14 cellular contexts compared by ENCODE assay signal in the genomic region with DNA sequence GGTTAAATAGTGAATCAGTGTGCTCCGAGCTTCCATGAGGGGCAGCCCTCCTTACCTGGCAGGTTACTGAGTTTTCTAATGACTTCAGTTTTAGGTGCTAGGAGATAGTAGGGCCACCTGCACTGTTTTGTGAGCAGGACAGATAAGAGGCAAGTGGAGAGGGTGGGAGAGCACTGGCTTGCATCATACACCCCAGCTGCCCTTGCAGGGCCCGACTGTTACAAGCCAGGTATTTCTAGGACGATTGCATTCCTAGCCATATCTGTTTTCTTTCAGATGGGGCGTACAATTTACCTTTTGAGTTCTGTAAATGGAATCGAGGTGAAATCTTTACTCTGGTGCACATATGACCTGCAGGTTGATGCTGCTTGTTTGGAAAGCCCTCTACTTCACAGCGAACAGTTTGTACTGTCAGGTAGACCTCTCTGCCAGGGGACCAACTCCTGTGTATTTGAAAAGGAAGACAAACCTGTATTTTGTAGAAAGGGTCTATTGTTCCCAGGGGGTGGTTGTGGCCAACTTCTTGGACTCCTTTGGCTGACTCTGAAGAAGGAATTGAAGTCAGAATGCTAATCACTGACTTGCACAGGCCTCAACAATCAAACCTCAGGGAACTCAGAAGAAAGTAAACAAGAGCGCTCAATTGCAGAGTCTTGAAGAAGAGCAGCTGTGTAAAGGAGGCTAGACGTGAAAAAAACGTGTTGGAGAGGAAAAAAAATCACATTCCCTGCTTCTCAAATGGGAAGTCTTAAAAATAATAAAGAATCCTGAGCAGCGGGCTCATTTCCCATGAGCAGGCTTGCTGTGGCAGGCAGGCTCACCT. TPM values are rescaled to one million over a fixed set of nuclear protein-coding genes. Genes with fewer than 3 reads are reported as not detected.
DNase-seq lines count a peak whose midpoint lies in the region; ATAC-seq lines count a peak whose summit lies in the region.
"Had no signal": no experiment of that assay in that cellular context is flagged by ENCODE, and none has a peak within 500 bp of the region (broad histone marks: within the 10 kb centered on the region; RNA-seq: fewer than 3 reads in every experiment).

No MANE protein-coding gene starts in this region.

- H3K9me3 ChIP-seq in iPS-20b (ENCODE audit: insufficient read depth, low read depth, low read length): no peaks in the 10 kb centered on the region
- H3K9me3 ChIP-seq: vagina had no signal

- H3K4me1 ChIP-seq in iPS-20b (ENCODE audit: insufficient read depth, low read length): peaks cover 21% of the 10 kb centered on the region; the same call in 1 of the 2 replicates
- peaks cover 40% of the 10 kb centered on the region for H3K4me1 ChIP-seq in rectal smooth muscle tissue (ENCODE audit: control insufficient read depth, insufficient read depth, low read length)

- peak; percentile 9 for DNase-seq in HT-29 (ENCODE audit: low spot score)
- DNase-seq in SKM-1 treated with dmso at 0.1 percent for 144 hours (lab: John Stamatoyannopoulos, UW; ENCODE audit: unreplicated experiment): no peak
- no peak for DNase-seq in SW 1271 (lab: John Stamatoyannopoulos, UW)
- DNase-seq: activated T-cell treated with anti-CD3 and anti-CD28 coated beads, Interleukin-2, amount 50 U/mL, for 4 hours; C1 segment of cervical spinal cord; GM23248; Karpas-422; NCI-H446 treated with DMSO at 0.1 percent for 48 hours had no signal

- H3K36me3 ChIP-seq in iPS-20b (ENCODE audit: insufficient read depth, low read depth, low read length) (no peaks in the 10 kb centered on the region), rectal smooth muscle tissue (ENCODE audit: control insufficient read depth, insufficient read depth, low read length) (no peaks in the 10 kb centered on the region)
- H3K36me3 ChIP-seq: vagina had no signal

- ATAC-seq in GM21381 (IDR thresholded peaks at IDR 0.05; ENCODE audit: unreplicated experiment) (no peak), HG02588 (IDR thresholded peaks at IDR 0.05; ENCODE audit: unreplicated experiment) (no peak)
- ATAC-seq: activated T-cell treated with anti-CD3 and anti-CD28 coated beads, Interleukin-2, amount 50 U/mL, for 4 hours had no signal

- H3K9ac ChIP-seq in iPS-20b (ENCODE audit: low read depth, low read length) (peak overlapping the region; percentile 35; the same call in 1 of the 2 replicates), rectal smooth muscle tissue (ENCODE audit: low read length) (no peak overlapping the region)

- H3K27me3 ChIP-seq in iPS-20b (ENCODE audit: insufficient read depth, low read length) (no peaks in the 10 kb centered on the region), rectal smooth muscle tissue (ENCODE audit: control insufficient read depth, insufficient read depth, low read length) (no peaks in the 10 kb centered on the region)
- H3K27me3 ChIP-seq: vagina had no signal

- H3K4me3 ChIP-seq in iPS-20b (ENCODE audit: low read length): no peak overlapping the region
- H3K4me3 ChIP-seq in rectal smooth muscle tissue (ENCODE audit: low read length): no peak overlapping the region
- H3K4me3 ChIP-seq: GM23248, vagina had no signal

- H3K27ac ChIP-seq in angular gyrus (ENCODE audit: low read depth, low read length): peak overlapping the region; percentile 46
- no peak overlapping the region for H3K27ac ChIP-seq in iPS-20b (ENCODE audit: low read length)
- H3K27ac ChIP-seq in rectal smooth muscle tissue (ENCODE audit: low read depth, low read length): peak overlapping the region; percentile 87
- H3K27ac ChIP-seq: vagina had no signal

RNA-seq across cellular contexts. Expression of a gene that starts 57.2 kb away (rescaled TPM):
- total RNA-seq in HT-29 (2014; rRNA removed; shearing (Covaris generic)): 16.5 and 16.8 TPM in 2 replicates
